In genomic region chr1:19113362-19114092, GRCh38 we compare ENCODE assay signal across 8 cellular contexts.
DNase-seq lines count a peak whose midpoint lies in the region; ATAC-seq and TF ChIP-seq lines count a peak whose summit lies in the region.

No MANE protein-coding gene starts in this region.

- H3K27me3 ChIP-seq in tibial artery: no peaks in the 10 kb centered on the region

- H3K9me3 ChIP-seq in tibial artery: no peaks in the 10 kb centered on the region

- ATAC-seq in HG02588 (IDR thresholded peaks at IDR 0.05; ENCODE audit: unreplicated experiment): no peak
- ATAC-seq in GM18909 (IDR thresholded peaks at IDR 0.05; ENCODE audit: poor library complexity, unreplicated experiment): no peak

- H3K27ac ChIP-seq in tibial artery: no peak overlapping the region

- H3K4me1 ChIP-seq in tibial artery: no peaks in the 10 kb centered on the region

- DNase-seq in A172 (ENCODE audit: low spot score): peak; percentile 32
- peak; percentile 5 for DNase-seq in GM04503 (ENCODE audit: low read depth)
- DNase-seq in NCI-H226: peak; percentile 36
- peak; percentile 20 for DNase-seq in activated naive CD4-positive, alpha-beta T cell treated with Interleukin-2 at 50 U/mL for 16 hours
- DNase-seq in iris pigment epithelial cell (ENCODE audit: low read depth): peak; percentile 33
- DNase-seq in tibial artery: no peak

- intact Hi-C loops in tibial artery (cut with DNase I; ENCODE audit: low total_unique reads): no loop called here

- no peak overlapping the region for H3K4me3 ChIP-seq in tibial artery

- peak; percentile 13 to 23 for TF ChIP-seq CTCF in tibial artery (IDR thresholded peaks at IDR 0.05)

- peaks cover 100% of the 10 kb centered on the region in 3 donors for H3K36me3 ChIP-seq in tibial artery

Comparison
In these comparisons a context has a peak if more than half of its experiments do, and no peak if none do; other contexts are left out.
1. DNase-seq: peak in A172 (single experiment), GM04503 (single experiment), NCI-H226 (single experiment), activated naive CD4-positive, alpha-beta T cell treated with Interleukin-2 at 50 U/mL for 16 hours (single experiment) and iris pigment epithelial cell (single experiment); none in tibial artery (0 of 2).